28 cellular contexts compared by ENCODE assay signal in the genomic region with DNA sequence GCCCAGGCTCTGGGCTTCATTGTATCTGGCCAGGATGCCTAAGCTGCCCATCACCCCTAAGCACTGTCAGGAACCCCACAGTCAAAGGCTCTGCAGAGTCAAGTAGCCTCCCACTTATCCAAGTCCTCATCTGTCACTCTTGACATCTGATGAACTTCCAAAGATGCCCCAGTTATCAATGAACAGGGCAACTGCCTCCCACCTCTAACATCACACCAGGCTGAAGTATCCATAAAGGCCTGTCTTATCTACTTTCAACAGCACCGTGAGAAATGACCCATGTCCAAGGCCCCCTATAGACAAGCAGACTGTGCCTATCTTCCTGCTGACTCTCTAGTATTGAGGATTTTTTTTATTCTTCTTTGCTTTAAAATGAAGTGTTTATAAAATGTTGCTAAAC.
"Had no signal": no experiment of that assay in that cellular context is flagged by ENCODE, and none has a peak within 500 bp of the region (broad histone marks: within the 10 kb centered on the region; RNA-seq: fewer than 3 reads in every experiment).

No MANE protein-coding gene starts in this region.

- H3K36me3 ChIP-seq: neural progenitor cell, ovary, right lobe of liver, sigmoid colon, stomach, thoracic aorta, thyroid gland, tibial nerve, upper lobe of left lung, vagina had no signal

- FAIRE-seq: small intestine, urothelium cell line had no signal

- H3K27ac Mint-ChIP-seq: natural killer cell; nephron; neural progenitor cell; progenitor cell of endocrine pancreas; stimulated activated effector memory CD8-positive, alpha-beta T cell treated with anti-CD3 and anti-CD28 coated beads, Interleukin-12 subunit alpha, Interleukin-12 subunit beta, amount 100 ng/mL, for 72 hours; stimulated activated naive B cell treated with anti-CD40 and anti-IgM and Interleukin-4, amounts not matched to agents 10 μg/mL and 1 μg/mL and 100 μg/mL, for 72 hours; stimulated activated naive CD8-positive, alpha-beta T cell treated with anti-CD3 and anti-CD28 coated beads, Interleukin-15, Interleukin-2, amounts not matched to agents 100 ng/mL and 50 ng/mL, for 24 hours had no signal

- H3K27me3 ChIP-seq: neural progenitor cell, ovary, right lobe of liver, sigmoid colon, stomach, thyroid gland, tibial nerve, upper lobe of left lung, vagina had no signal

- H3K9me3 Mint-ChIP-seq: natural killer cell; nephron; neural progenitor cell; stimulated activated effector memory CD8-positive, alpha-beta T cell treated with anti-CD3 and anti-CD28 coated beads, Interleukin-12 subunit alpha, Interleukin-12 subunit beta, amount 100 ng/mL, for 72 hours; stimulated activated naive B cell treated with anti-CD40 and anti-IgM and Interleukin-4, amounts not matched to agents 10 μg/mL and 1 μg/mL and 100 μg/mL, for 72 hours; stimulated activated naive CD8-positive, alpha-beta T cell treated with anti-CD3 and anti-CD28 coated beads, Interleukin-15, Interleukin-2, amounts not matched to agents 100 ng/mL and 50 ng/mL, for 24 hours had no signal

- H3K4me1 Mint-ChIP-seq: nephron, neural progenitor cell had no signal

- H3K36me3 Mint-ChIP-seq: natural killer cell; neural progenitor cell; stimulated activated naive B cell treated with anti-CD40 and anti-IgM and Interleukin-4, amounts not matched to agents 10 μg/mL and 1 μg/mL and 100 μg/mL, for 72 hours had no signal

- H3K27me3 Mint-ChIP-seq: stimulated activated naive B cell treated with anti-CD40 and anti-IgM and Interleukin-4, amounts not matched to agents 10 μg/mL and 1 μg/mL and 100 μg/mL, for 72 hours had no signal

- H3K4me3 ChIP-seq: neural progenitor cell, ovary, psoas muscle, right lobe of liver, sigmoid colon, stomach, thoracic aorta, thyroid gland, tibial nerve, upper lobe of left lung, vagina had no signal

- H3K4me3 Mint-ChIP-seq: natural killer cell; nephron; neural progenitor cell; stimulated activated effector memory CD8-positive, alpha-beta T cell treated with anti-CD3 and anti-CD28 coated beads, Interleukin-12 subunit alpha, Interleukin-12 subunit beta, amount 100 ng/mL, for 72 hours; stimulated activated naive B cell treated with anti-CD40 and anti-IgM and Interleukin-4, amounts not matched to agents 10 μg/mL and 1 μg/mL and 100 μg/mL, for 72 hours; stimulated activated naive CD8-positive, alpha-beta T cell treated with anti-CD3 and anti-CD28 coated beads, Interleukin-15, Interleukin-2, amounts not matched to agents 100 ng/mL and 50 ng/mL, for 24 hours had no signal

- DNase-seq: natural killer cell; occipital lobe; ovary; posterior cingulate gyrus; psoas muscle; right cardiac atrium; right lobe of liver; sigmoid colon; small intestine; stimulated activated CD4-positive, alpha-beta T cell treated with anti-CD3 and anti-CD28 coated beads, Interleukin-15, amount 100 ng/mL, for 24 hours; stimulated activated CD4-positive, alpha-beta T cell treated with anti-CD3 and anti-CD28 coated beads, Interleukin-2, amount 100 ng/mL, for 24 hours; stimulated activated CD4-positive, alpha-beta T cell treated with anti-CD3 and anti-CD28 coated beads, Interleukin-2, amount 100 ng/mL, for 48 hours; stimulated activated CD4-positive, alpha-beta T cell treated with anti-CD3 and anti-CD28 coated beads, Interleukin-4, amount 100 ng/mL, for 24 hours; stimulated activated naive B cell treated with anti-CD40 and anti-IgM and Interleukin-4, amounts not matched to agents 10 μg/mL and 1 μg/mL and 100 μg/mL, for 72 hours; stimulated activated naive CD4-positive, alpha-beta T cell treated with Interleukin-2 at 50 U/mL for 16 hours; stomach; thyroid gland; trophoblast cell; upper lobe of left lung had no signal
